ENCODE assay signal across 7 cellular contexts in genomic region chr17:72708682-72709081, GRCh38.
A peak's percentile ranks its signal among the peaks of the same experiment; 100 is the strongest.
DNase-seq lines count a peak whose midpoint lies in the region; ATAC-seq and TF ChIP-seq lines count a peak whose summit lies in the region.
"Not testable (repeated sequence)": the region's sequence is repeated elsewhere in the genome, so short reads cannot be mapped to it uniquely, and the experiment has no call there.

No MANE protein-coding gene starts in this region.

- intact Hi-C loops in Calu3 (cut with micrococcal nuclease; ENCODE audit: unreplicated experiment), result not testable (repeated sequence)

- not testable (repeated sequence) for H3K14ac ChIP-seq in trophoblast cell (ENCODE audit: low read length)

- not testable (repeated sequence) for H2BK120ac ChIP-seq in trophoblast cell (ENCODE audit: insufficient read depth, low read length, poor library complexity)

- not testable (repeated sequence) for H3K27me3 ChIP-seq in esophagus (ENCODE audit: control insufficient read depth in 1 of 2, insufficient read depth in 2 of 2, low read length in 2 of 2); trophoblast cell (ENCODE audit: insufficient read depth, low read length)

- not testable (repeated sequence) for H2AK5ac ChIP-seq in trophoblast cell (ENCODE audit: low read length)

- peak; percentile 63 for ATAC-seq in activated T-helper 17 cell treated with anti-CD3 and anti-CD28 coated beads, Interleukin-2, amount 50 U/mL, for 72 hours (replicated peaks)
- peak; percentile 29 to 66 for ATAC-seq in activated naive CD4-positive, alpha-beta T cell treated with anti-CD3 and anti-CD28 coated beads, Interleukin-2, amount 50 U/mL, for 72 hours

- not testable (repeated sequence) for H4K8ac ChIP-seq in trophoblast cell (ENCODE audit: low read depth, low read length)

- peaks cover 19% of the 10 kb centered on the region for H3K9me3 Mint-ChIP-seq in Calu3 (ENCODE audit: low read depth, unreplicated experiment)
- H3K9me3 Mint-ChIP-seq in T-helper 2 cell treated with Interferon-gamma antibody and Interleukin-4, amounts not matched to agents 5 μg/mL and 100 μg/mL, for 36 hours, result peaks cover 24% of the 10 kb centered on the region
- H3K9me3 Mint-ChIP-seq in activated CD4-positive, alpha-beta memory T cell treated with anti-CD3 and anti-CD28 coated beads, Interleukin-2, amount 10 ng/mL, durations not matched to agents 7 days and 5 days, result peaks cover 24% of the 10 kb centered on the region
- H3K9me3 Mint-ChIP-seq in activated T-helper 17 cell treated with anti-CD3 and anti-CD28 coated beads, Interleukin-2, amount 50 U/mL, for 72 hours, result not testable (repeated sequence)
- peaks cover 11 to 18% of the 10 kb centered on the region in 2 donors for H3K9me3 Mint-ChIP-seq in activated naive CD4-positive, alpha-beta T cell treated with anti-CD3 and anti-CD28 coated beads, Interleukin-2, amount 50 U/mL, for 72 hours

- H3K27ac Mint-ChIP-seq in Calu3 (ENCODE audit: unreplicated experiment), result peak overlapping the region; percentile 1
- H3K27ac Mint-ChIP-seq in T-helper 2 cell treated with Interferon-gamma antibody and Interleukin-4, amounts not matched to agents 5 μg/mL and 100 μg/mL, for 36 hours, result peak overlapping the region; percentile 83
- H3K27ac Mint-ChIP-seq in activated CD4-positive, alpha-beta memory T cell treated with anti-CD3 and anti-CD28 coated beads, Interleukin-2, amount 10 ng/mL, durations not matched to agents 7 days and 5 days, result peak overlapping the region; percentile 87
- H3K27ac Mint-ChIP-seq in activated T-helper 17 cell treated with anti-CD3 and anti-CD28 coated beads, Interleukin-2, amount 50 U/mL, for 72 hours, result peak overlapping the region; percentile 64
- peak overlapping the region in 1 of 2 donors; percentile 89 for H3K27ac Mint-ChIP-seq in activated naive CD4-positive, alpha-beta T cell treated with anti-CD3 and anti-CD28 coated beads, Interleukin-2, amount 50 U/mL, for 72 hours

- not testable (repeated sequence) for H2BK12ac ChIP-seq in trophoblast cell (ENCODE audit: low read length)

- not testable (repeated sequence) for H3K79me1 ChIP-seq in trophoblast cell (ENCODE audit: low read length)

- H3K4me2 ChIP-seq in trophoblast cell (ENCODE audit: low read length), result not testable (repeated sequence)

- H4K12ac ChIP-seq in trophoblast cell (ENCODE audit: low read depth, low read length), result not testable (repeated sequence)

- not testable (repeated sequence) for H3K27me3 Mint-ChIP-seq in Calu3 (ENCODE audit: unreplicated experiment); T-helper 2 cell treated with Interferon-gamma antibody and Interleukin-4, amounts not matched to agents 5 μg/mL and 100 μg/mL, for 36 hours (ENCODE audit: low read depth); activated CD4-positive, alpha-beta memory T cell treated with anti-CD3 and anti-CD28 coated beads, Interleukin-2, amount 10 ng/mL, durations not matched to agents 7 days and 5 days; activated T-helper 17 cell treated with anti-CD3 and anti-CD28 coated beads, Interleukin-2, amount 50 U/mL, for 72 hours

- H2AFZ ChIP-seq in trophoblast cell (ENCODE audit: insufficient read depth, low read length, poor library complexity), result not testable (repeated sequence)

- H3K4ac ChIP-seq in trophoblast cell (ENCODE audit: low read depth, low read length), result not testable (repeated sequence)

- peak overlapping the region; percentile 16 to 80 for H3K27ac ChIP-seq in esophagus (ENCODE audit: low read depth in 2 of 2, low read length in 1 of 2)
- not testable (repeated sequence) for H3K27ac ChIP-seq in trophoblast cell (ENCODE audit: low read depth, low read length)

- H3K4me3 ChIP-seq in esophagus (ENCODE audit: low read depth in 1 of 2, low read length in 2 of 2); trophoblast cell (ENCODE audit: low read depth, low read length): not testable (repeated sequence)

- 81 to 83% methylated on average over 9 of the region's 9 CpGs for WGBS in esophagus, 2 donors
- no CpG with 5 or more reads among the region's 9 CpGs for WGBS in trophoblast cell (ENCODE audit: extremely low coverage, insufficient coverage, insufficient read length)

- CTCF ChIA-PET in Calu3 (lab: Charles Lee), result not testable (repeated sequence)
- CTCF ChIA-PET in activated CD4-positive, alpha-beta memory T cell treated with anti-CD3 and anti-CD28 coated beads, Interleukin-2, amount 10 ng/mL, durations not matched to agents 7 days and 5 days (lab: Charles Lee), result interaction anchor here (1.0 to 2.1 kb wide), 8 partner anchors 9 to 152 kb away, joined by 3 to 29 read pairs (median 8); no protein-coding TSS in a partner anchor

- not testable (repeated sequence) for H3K36me3 ChIP-seq in esophagus (ENCODE audit: control insufficient read depth in 2 of 2, insufficient read depth in 2 of 2, low read length in 1 of 2); trophoblast cell (ENCODE audit: control insufficient read depth in 1 of 2, insufficient read depth in 2 of 2, low read length in 2 of 2)

- not testable (repeated sequence) for H3K18ac ChIP-seq in trophoblast cell (ENCODE audit: low read length)

- H3K9me3 ChIP-seq in esophagus (ENCODE audit: control insufficient read depth in 2 of 2, insufficient read depth in 1 of 2, low read depth in 1 of 2, low read length in 1 of 2); trophoblast cell (ENCODE audit: insufficient read depth, low read depth, low read length): not testable (repeated sequence)

- not testable (repeated sequence) for H2BK5ac ChIP-seq in trophoblast cell (ENCODE audit: low read depth, low read length, poor library complexity)

- POLR2A ChIA-PET in activated CD4-positive, alpha-beta memory T cell treated with anti-CD3 and anti-CD28 coated beads, Interleukin-2, amount 10 ng/mL, durations not matched to agents 7 days and 5 days (lab: Charles Lee), result interaction anchor here (1.1 to 2.1 kb wide), 6 partner anchors 9 to 483 kb away, joined by 3 to 45 read pairs (median 7); no protein-coding TSS in a partner anchor

- peaks cover 23% of the 10 kb centered on the region for H3K36me3 Mint-ChIP-seq in Calu3 (ENCODE audit: insufficient read depth, unreplicated experiment)
- peaks cover 27% of the 10 kb centered on the region for H3K36me3 Mint-ChIP-seq in T-helper 2 cell treated with Interferon-gamma antibody and Interleukin-4, amounts not matched to agents 5 μg/mL and 100 μg/mL, for 36 hours (ENCODE audit: low read depth)
- peaks cover 61% of the 10 kb centered on the region for H3K36me3 Mint-ChIP-seq in activated CD4-positive, alpha-beta memory T cell treated with anti-CD3 and anti-CD28 coated beads, Interleukin-2, amount 10 ng/mL, durations not matched to agents 7 days and 5 days (ENCODE audit: low read depth)
- H3K36me3 Mint-ChIP-seq in activated T-helper 17 cell treated with anti-CD3 and anti-CD28 coated beads, Interleukin-2, amount 50 U/mL, for 72 hours (ENCODE audit: low read depth), result not testable (repeated sequence)
- H3K36me3 Mint-ChIP-seq in activated naive CD4-positive, alpha-beta T cell treated with anti-CD3 and anti-CD28 coated beads, Interleukin-2, amount 50 U/mL, for 72 hours, result peaks cover 24 to 32% of the 10 kb centered on the region in 2 donors

- not testable (repeated sequence) for BruUV-seq in Calu3 (replicated peaks; lab: Mats Ljungman, UMichigan)

- peaks cover 34% of the 10 kb centered on the region for H3K4me1 Mint-ChIP-seq in Calu3 (ENCODE audit: low read depth, unreplicated experiment)
- H3K4me1 Mint-ChIP-seq in T-helper 2 cell treated with Interferon-gamma antibody and Interleukin-4, amounts not matched to agents 5 μg/mL and 100 μg/mL, for 36 hours (ENCODE audit: low read depth), result peaks cover 21% of the 10 kb centered on the region
- peaks cover 85% of the 10 kb centered on the region for H3K4me1 Mint-ChIP-seq in activated CD4-positive, alpha-beta memory T cell treated with anti-CD3 and anti-CD28 coated beads, Interleukin-2, amount 10 ng/mL, durations not matched to agents 7 days and 5 days
- peaks cover 25% of the 10 kb centered on the region for H3K4me1 Mint-ChIP-seq in activated T-helper 17 cell treated with anti-CD3 and anti-CD28 coated beads, Interleukin-2, amount 50 U/mL, for 72 hours

- not testable (repeated sequence) for TF ChIP-seq CTCF in Calu3 (IDR thresholded peaks at IDR 0.05; ENCODE audit: unreplicated experiment)

- H4K91ac ChIP-seq in trophoblast cell (ENCODE audit: low read depth, low read length), result not testable (repeated sequence)

- not testable (repeated sequence) for DNase-seq in Calu3; T-helper 2 cell treated with Interferon-gamma antibody and Interleukin-4, amounts not matched to agents 5 μg/mL and 100 μg/mL, for 36 hours (ENCODE audit: low spot score); activated naive CD4-positive, alpha-beta T cell treated with anti-CD3 and anti-CD28 coated beads, Interleukin-2, amount 50 U/mL, for 72 hours (ENCODE audit: low spot score in 2 of 2)
- DNase-seq in activated CD4-positive, alpha-beta memory T cell treated with anti-CD3 and anti-CD28 coated beads, Interleukin-2, amount 10 ng/mL, durations not matched to agents 7 days and 5 days, result peak; percentile 46
- peak; percentile 15 to 69 for DNase-seq in trophoblast cell

- H3K79me2 ChIP-seq in trophoblast cell (ENCODE audit: control insufficient read depth, insufficient read depth, low read length, poor library complexity), result not testable (repeated sequence)

- H3K4me1 ChIP-seq in esophagus (ENCODE audit: control insufficient read depth in 2 of 2, insufficient read depth in 2 of 2, low read length in 1 of 2); trophoblast cell (ENCODE audit: control insufficient read depth in 1 of 2, insufficient read depth in 2 of 2, low read length in 2 of 2): not testable (repeated sequence)

- H3K9ac ChIP-seq in trophoblast cell (ENCODE audit: low read length), result not testable (repeated sequence)

- H3K23ac ChIP-seq in trophoblast cell (ENCODE audit: low read length), result not testable (repeated sequence)

- H3K4me3 Mint-ChIP-seq in Calu3 (ENCODE audit: low read depth, unreplicated experiment); activated CD4-positive, alpha-beta memory T cell treated with anti-CD3 and anti-CD28 coated beads, Interleukin-2, amount 10 ng/mL, durations not matched to agents 7 days and 5 days: not testable (repeated sequence)
- peak overlapping the region; percentile 42 for H3K4me3 Mint-ChIP-seq in T-helper 2 cell treated with Interferon-gamma antibody and Interleukin-4, amounts not matched to agents 5 μg/mL and 100 μg/mL, for 36 hours
- H3K4me3 Mint-ChIP-seq in activated T-helper 17 cell treated with anti-CD3 and anti-CD28 coated beads, Interleukin-2, amount 50 U/mL, for 72 hours, result peak overlapping the region; percentile 60
